ENCODE assay signal across 7 cellular contexts in the genomic region with DNA sequence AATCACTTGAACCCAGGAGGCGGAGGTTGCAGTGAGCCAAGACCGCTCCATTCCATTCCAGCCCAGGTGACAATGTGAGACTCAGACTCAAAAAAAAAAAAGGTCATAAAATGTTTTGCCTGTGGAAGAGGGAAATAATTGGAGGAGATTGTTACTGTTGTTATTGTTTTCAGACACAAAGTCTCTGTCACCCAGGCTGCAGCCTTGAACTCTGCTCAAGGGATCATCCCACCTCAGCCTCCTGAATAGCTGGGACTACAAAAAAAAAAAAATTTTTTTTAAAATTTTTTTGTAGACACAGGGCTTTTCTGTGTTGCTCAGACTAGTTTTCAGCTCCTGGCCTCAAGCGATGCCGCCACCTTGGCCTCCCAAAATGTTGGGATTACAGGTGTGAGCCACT.
"Had no signal": no experiment of that assay in that cellular context is flagged by ENCODE, and none has a peak within 500 bp of the region (broad histone marks: within the 10 kb centered on the region; RNA-seq: fewer than 3 reads in every experiment).

No MANE protein-coding gene starts in this region.

- H3K4me2 ChIP-seq: KMS-11 had no signal

- H3K4me3 ChIP-seq: K562 had no signal

- DNase-seq: KBM-7, KG1 had no signal

- H3K27me3 Mint-ChIP-seq: IgD-negative memory B cell had no signal

- H3K27ac ChIP-seq: HL-60, KMS-11 had no signal

- FAIRE-seq: HTR-8/SVneo, K562 had no signal

- H3K9ac ChIP-seq: KMS-11 had no signal
